In the genomic region with DNA sequence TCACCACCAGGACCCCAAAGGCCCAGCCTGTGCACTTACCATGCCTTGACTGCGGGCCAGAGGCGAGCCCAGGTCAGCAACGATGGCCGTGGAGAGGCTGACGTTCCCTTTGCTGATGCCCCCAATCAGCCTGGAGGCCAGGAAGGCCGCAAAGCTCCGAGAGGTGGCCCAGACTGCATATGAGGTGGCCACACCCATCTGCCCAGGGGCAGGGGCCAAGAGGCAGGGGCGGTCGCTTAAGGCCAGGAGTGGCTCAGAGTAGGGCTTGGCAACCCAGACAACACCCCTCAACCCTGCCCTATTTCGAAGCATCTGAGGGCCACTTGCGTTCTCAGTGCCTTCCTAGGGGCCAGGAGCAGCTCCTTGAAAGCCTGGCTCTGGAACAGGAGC, we compare ENCODE assay signal across 10 cellular contexts. TPM values are rescaled to one million over a fixed set of nuclear protein-coding genes. Genes with fewer than 3 reads are reported as not detected.
DNase-seq lines count a peak whose midpoint lies in the region; FAIRE-seq and TF ChIP-seq lines count a peak whose summit lies in the region.
"Had no signal": no experiment of that assay in that cellular context is flagged by ENCODE, and none has a peak within 500 bp of the region (broad histone marks: within the 10 kb centered on the region; RNA-seq: fewer than 3 reads in every experiment).

No MANE protein-coding gene starts in this region.

- DNase-seq in activated T-cell treated with anti-CD3 and anti-CD28 coated beads, Interleukin-2, amount 50 U/mL, for 24 hours = no peak
- no peak for DNase-seq in activated T-cell treated with anti-CD3 and anti-CD28 coated beads, Interleukin-2, amount 50 U/mL, for 48 hours
- DNase-seq in activated T-helper 1 cell treated with anti-CD3 and anti-CD28 coated beads, Interleukin-12 subunit alpha, Interleukin-12 subunit beta, Interleukin-2, Interleukin-4 antibody, amounts not matched to agents 30 ng/mL and 10 ng/mL and 1 ng/mL, durations not matched to agents 14 hours and 24 hours and 36 hours (ENCODE audit: low spot score) = no peak
- DNase-seq in kidney = peak; percentile 79
- DNase-seq in thyroid gland = no peak
- no peak for DNase-seq in NCI-H1930 (lab: John Stamatoyannopoulos, UW)
- DNase-seq in PC-9 = no peak
- DNase-seq in NCI-H524 (lab: John Stamatoyannopoulos, UW) = no peak
- DNase-seq: COR-L47 had no signal

- WGBS in thyroid gland, 2 donors = 86% methylated on average over 6 of the region's 11 CpGs; no CpG with 5 or more reads in 1 of the 2 donors

- peak overlapping the region; percentile 95 for H3K27ac Mint-ChIP-seq in activated T-cell treated with anti-CD3 and anti-CD28 coated beads, Interleukin-2, amount 50 U/mL, for 24 hours
- peak overlapping the region; percentile 95 for H3K27ac Mint-ChIP-seq in activated T-helper 1 cell treated with anti-CD3 and anti-CD28 coated beads, Interleukin-12 subunit alpha, Interleukin-12 subunit beta, Interleukin-2, Interleukin-4 antibody, amounts not matched to agents 30 ng/mL and 10 ng/mL and 1 ng/mL, durations not matched to agents 14 hours and 24 hours and 36 hours

- H4K20me1 ChIP-seq in PC-9 (ENCODE audit: insufficient read depth) = peaks cover 10% of the 10 kb centered on the region

- H3F3A ChIP-seq in PC-9 (ENCODE audit: insufficient read depth, low read depth) = peaks cover 32% of the 10 kb centered on the region

- BruUV-seq in PC-9 (replicated peaks; lab: Mats Ljungman, UMichigan) = no TSS peak

- H3K27me3 ChIP-seq in thyroid gland = no peaks in the 10 kb centered on the region
- H3K27me3 ChIP-seq in PC-9 (ENCODE audit: insufficient read depth, low read depth) = no peaks in the 10 kb centered on the region

- H3K4me3 ChIP-seq in kidney (ENCODE audit: low read length in 2 of 2) = no peak overlapping the region
- no peak overlapping the region for H3K4me3 ChIP-seq in thyroid gland (replicated peaks in 1 of 3)
- no peak overlapping the region for H3K4me3 ChIP-seq in PC-9

- H3K9ac ChIP-seq in kidney (ENCODE audit: low read length in 2 of 2) = no peak overlapping the region
- H3K9ac ChIP-seq: KMS-11 had no signal

- CTCF ChIA-PET in PC-9 (lab: Charles Lee) = no interaction called here

- H3K4me2 ChIP-seq in PC-9 = no peak overlapping the region
- H3K4me2 ChIP-seq: KMS-11 had no signal

- H3K36me3 ChIP-seq in kidney (ENCODE audit: control insufficient read depth in 1 of 2, insufficient read depth in 2 of 2, low read length in 2 of 2) (peaks cover 4 to 27% of the 10 kb centered on the region in 2 donors), thyroid gland (peaks cover 7 to 16% of the 10 kb centered on the region in 2 donors), PC-9 (ENCODE audit: low read depth) (no peaks in the 10 kb centered on the region)

- intact Hi-C loops in activated T-helper 1 cell treated with anti-CD3 and anti-CD28 coated beads, Interleukin-12 subunit alpha, Interleukin-12 subunit beta, Interleukin-2, Interleukin-4 antibody, amounts not matched to agents 30 ng/mL and 10 ng/mL and 1 ng/mL, durations not matched to agents 14 hours and 24 hours and 36 hours (cut with micrococcal nuclease) = loop anchor here (10.0 kb wide), 2 partner anchors 518 to 668 kb away; partner anchors contain the start of genes CFAP99, MXD4 and ZFYVE28
- intact Hi-C loops in kidney (cut with DNase I) = no loop called here
- intact Hi-C loops in thyroid gland (cut with DNase I) = loop anchor here (5.0 kb wide), 2 partner anchors 90 to 170 kb away; partner anchors contain the start of gene ADD1
- intact Hi-C loops in PC-9 (cut with micrococcal nuclease; ENCODE audit: unreplicated experiment) = no loop called here

- H3K9me3 Mint-ChIP-seq in activated T-cell treated with anti-CD3 and anti-CD28 coated beads, Interleukin-2, amount 50 U/mL, for 24 hours = no peaks in the 10 kb centered on the region
- no peaks in the 10 kb centered on the region for H3K9me3 Mint-ChIP-seq in activated T-helper 1 cell treated with anti-CD3 and anti-CD28 coated beads, Interleukin-12 subunit alpha, Interleukin-12 subunit beta, Interleukin-2, Interleukin-4 antibody, amounts not matched to agents 30 ng/mL and 10 ng/mL and 1 ng/mL, durations not matched to agents 14 hours and 24 hours and 36 hours

- no peaks in the 10 kb centered on the region for H3K9me3 ChIP-seq in kidney (ENCODE audit: control insufficient read depth in 1 of 2, low read length in 2 of 2)
- no peaks in the 10 kb centered on the region for H3K9me3 ChIP-seq in thyroid gland
- H3K9me3 ChIP-seq in PC-9 (ENCODE audit: insufficient read depth, low read depth) = no peaks in the 10 kb centered on the region

- FAIRE-seq in kidney (lab: Jason Lieb, UNC) = no peak

- peaks cover 12% of the 10 kb centered on the region for H3K79me2 ChIP-seq in PC-9 (ENCODE audit: low read depth)

- H3K9me2 ChIP-seq in PC-9 (ENCODE audit: insufficient read depth) = no peaks in the 10 kb centered on the region

- peaks cover 37% of the 10 kb centered on the region for H3K4me1 Mint-ChIP-seq in activated T-cell treated with anti-CD3 and anti-CD28 coated beads, Interleukin-2, amount 50 U/mL, for 24 hours (ENCODE audit: low read depth)
- H3K4me1 Mint-ChIP-seq in activated T-helper 1 cell treated with anti-CD3 and anti-CD28 coated beads, Interleukin-12 subunit alpha, Interleukin-12 subunit beta, Interleukin-2, Interleukin-4 antibody, amounts not matched to agents 30 ng/mL and 10 ng/mL and 1 ng/mL, durations not matched to agents 14 hours and 24 hours and 36 hours (ENCODE audit: low read depth) = peaks cover 40% of the 10 kb centered on the region

- TF ChIP-seq POLR2A in thyroid gland (IDR thresholded peaks at IDR 0.05) = no peak

- POLR2A ChIA-PET in PC-9 (lab: Charles Lee; ENCODE audit: unreplicated experiment) = no interaction called here

- peak overlapping the region; percentile 94 for H3K4me3 Mint-ChIP-seq in activated T-cell treated with anti-CD3 and anti-CD28 coated beads, Interleukin-2, amount 50 U/mL, for 24 hours
- H3K4me3 Mint-ChIP-seq in activated T-helper 1 cell treated with anti-CD3 and anti-CD28 coated beads, Interleukin-12 subunit alpha, Interleukin-12 subunit beta, Interleukin-2, Interleukin-4 antibody, amounts not matched to agents 30 ng/mL and 10 ng/mL and 1 ng/mL, durations not matched to agents 14 hours and 24 hours and 36 hours = peak overlapping the region; percentile 97

- TF ChIP-seq CTCF in kidney (IDR thresholded peaks at IDR 0.05; ENCODE audit: borderline replicate concordance, extremely low read depth, insufficient read depth) (no peak), thyroid gland (IDR thresholded peaks at IDR 0.05) (no peak), PC-9 (conservative IDR thresholded peaks at IDR 0.05) (no peak)

- peaks cover 3 to 27% of the 10 kb centered on the region in 2 donors for H3K4me1 ChIP-seq in kidney (ENCODE audit: control insufficient read depth in 1 of 2, insufficient read depth in 1 of 2, low read depth in 1 of 2, low read length in 2 of 2)
- peaks cover 55 to 57% of the 10 kb centered on the region in 2 donors for H3K4me1 ChIP-seq in thyroid gland
- peaks cover 20% of the 10 kb centered on the region for H3K4me1 ChIP-seq in PC-9 (replicated peaks; ENCODE audit: insufficient read depth)

- no peak overlapping the region for H2AFZ ChIP-seq in PC-9

- H3K27me3 Mint-ChIP-seq in activated T-cell treated with anti-CD3 and anti-CD28 coated beads, Interleukin-2, amount 50 U/mL, for 24 hours = no peaks in the 10 kb centered on the region
- H3K27me3 Mint-ChIP-seq in activated T-helper 1 cell treated with anti-CD3 and anti-CD28 coated beads, Interleukin-12 subunit alpha, Interleukin-12 subunit beta, Interleukin-2, Interleukin-4 antibody, amounts not matched to agents 30 ng/mL and 10 ng/mL and 1 ng/mL, durations not matched to agents 14 hours and 24 hours and 36 hours (ENCODE audit: insufficient read depth) = no peaks in the 10 kb centered on the region

- H3K36me3 Mint-ChIP-seq in activated T-cell treated with anti-CD3 and anti-CD28 coated beads, Interleukin-2, amount 50 U/mL, for 24 hours (ENCODE audit: low read depth) = peaks cover 84% of the 10 kb centered on the region
- H3K36me3 Mint-ChIP-seq in activated T-helper 1 cell treated with anti-CD3 and anti-CD28 coated beads, Interleukin-12 subunit alpha, Interleukin-12 subunit beta, Interleukin-2, Interleukin-4 antibody, amounts not matched to agents 30 ng/mL and 10 ng/mL and 1 ng/mL, durations not matched to agents 14 hours and 24 hours and 36 hours (ENCODE audit: low read depth) = peaks cover 32% of the 10 kb centered on the region

- no peak overlapping the region for H3K27ac ChIP-seq in kidney (ENCODE audit: low read depth in 2 of 2, low read length in 2 of 2)
- H3K27ac ChIP-seq in thyroid gland = peak overlapping the region; percentile 65 to 97 (median 88)
- no peak overlapping the region for H3K27ac ChIP-seq in PC-9
- H3K27ac ChIP-seq: KMS-11 had no signal

RNA-seq across cellular contexts. Expression of gene NOP14, which starts 30.6 kb away (rescaled TPM):
- total RNA-seq in activated T-helper 1 cell treated with anti-CD3 and anti-CD28 coated beads, Interleukin-12 subunit alpha, Interleukin-12 subunit beta, Interleukin-2, Interleukin-4 antibody, amounts not matched to agents 30 ng/mL and 10 ng/mL and 1 ng/mL, durations not matched to agents 14 hours and 24 hours and 36 hours = 140 and 142 TPM in 2 replicates
- 22.0 TPM for total RNA-seq in kidney
- 15.1 TPM for polyA plus RNA-seq in kidney (ENCODE audit: insufficient read depth, low read depth, low replicate concordance)
- total RNA-seq in thyroid gland = 10 to 100 TPM; 18.4 to 24.8 (median 19.3) TPM
- total RNA-seq in PC-9 (2021) = 30.9 and 33.6 TPM in 2 replicates

RNA-seq across cellular contexts. Expression of gene GRK4, which starts 30.8 kb away (rescaled TPM):
- 4.4 and 4.5 TPM in 2 replicates for total RNA-seq in activated T-helper 1 cell treated with anti-CD3 and anti-CD28 coated beads, Interleukin-12 subunit alpha, Interleukin-12 subunit beta, Interleukin-2, Interleukin-4 antibody, amounts not matched to agents 30 ng/mL and 10 ng/mL and 1 ng/mL, durations not matched to agents 14 hours and 24 hours and 36 hours
- total RNA-seq in kidney (4.3 TPM), thyroid gland (10 to 100 TPM in 1 of 4 donors, 1 to 10 TPM in 3; 7.6 to 10.8 (median 9.1) TPM), PC-9 (2021) (3.1 and 4.4 TPM in 2 replicates)
- polyA plus RNA-seq in kidney (ENCODE audit: insufficient read depth, low read depth, low replicate concordance) = 4.3 TPM

Comparison
In these comparisons a context has a peak if more than half of its experiments do, and no peak if none do; other contexts are left out.
1. H3K27ac ChIP-seq: peak in thyroid gland (3 of 3); none in kidney (0 of 2) and PC-9 (single experiment).
2. intact Hi-C loops: an anchor here in activated T-helper 1 cell treated with anti-CD3 and anti-CD28 coated beads, Interleukin-12 subunit alpha, Interleukin-12 subunit beta, Interleukin-2, Interleukin-4 antibody, amounts not matched to agents 30 ng/mL and 10 ng/mL and 1 ng/mL, durations not matched to agents 14 hours and 24 hours and 36 hours (10.0 kb wide) and thyroid gland (5.0 kb wide); none called in kidney and PC-9.